ENCODE assay signal across 8 cellular contexts in the genomic region with DNA sequence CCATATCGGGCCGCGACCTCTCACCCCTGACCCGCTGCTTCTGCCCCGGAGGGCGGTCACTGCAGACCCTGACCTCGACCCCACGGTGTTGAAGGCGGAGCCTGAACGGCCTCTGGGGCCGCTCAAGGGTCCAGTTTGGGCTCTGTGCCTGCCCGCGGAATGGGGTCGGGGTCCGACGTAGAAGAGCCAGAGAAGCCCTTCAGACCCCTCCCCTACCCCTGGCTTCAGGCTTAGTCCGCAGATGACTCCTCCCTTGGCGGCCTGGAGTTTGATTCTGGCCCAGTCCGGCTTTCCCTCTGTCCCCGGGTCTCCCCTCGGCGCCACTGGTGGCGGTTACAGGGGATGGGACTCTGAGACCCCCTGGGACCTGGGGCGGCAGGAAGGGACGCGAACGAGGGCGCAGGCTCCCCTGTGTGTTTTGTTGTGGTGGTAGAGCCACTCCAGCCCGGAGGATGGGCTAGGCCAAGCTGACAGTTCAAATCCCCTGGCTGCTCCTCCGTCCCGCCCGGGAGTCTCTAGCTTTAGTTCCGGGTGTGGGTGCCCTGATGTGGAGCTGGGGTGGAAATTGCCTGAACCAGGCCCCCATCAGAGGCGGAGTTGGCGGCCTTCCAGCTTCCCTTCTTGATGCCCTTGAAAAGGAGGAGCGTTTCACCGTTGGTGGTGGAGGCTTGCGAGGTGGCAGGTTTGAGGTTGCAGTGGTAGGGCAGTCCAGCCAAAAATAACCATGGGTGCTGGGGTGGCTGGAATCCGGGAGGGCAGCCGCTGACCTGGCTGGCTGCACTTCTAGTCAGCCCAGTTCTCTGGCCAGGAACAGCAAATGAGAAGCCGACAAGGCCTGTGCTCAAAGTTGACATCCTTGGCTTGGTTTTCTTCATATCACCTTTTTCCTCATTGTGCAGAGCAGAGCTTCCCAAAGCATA. TPM values are rescaled to one million over a fixed set of nuclear protein-coding genes. Genes with fewer than 3 reads are reported as not detected.
DNase-seq lines count a peak whose midpoint lies in the region; ATAC-seq and TF ChIP-seq lines count a peak whose summit lies in the region.

No MANE protein-coding gene starts in this region.

- no peak for TF ChIP-seq CTCF in lower leg skin (IDR thresholded peaks at IDR 0.05)

- H3K9me3 Mint-ChIP-seq in activated CD4-positive, alpha-beta T cell treated with anti-CD3 and anti-CD28 coated beads, Interleukin-2, amount 10 ng/mL, durations not matched to agents 7 days and 5 days: no peaks in the 10 kb centered on the region
- no peaks in the 10 kb centered on the region for H3K9me3 Mint-ChIP-seq in dendritic cell treated with granulocyte-macrophage colony-stimulating factor and Interleukin-4, amounts not matched to agents 40 ng/mL and 50 ng/mL, for 4 days

- peak overlapping the region; percentile 96 for H3K4me3 ChIP-seq in lower leg skin (ENCODE audit: low read depth, poor library complexity, severe bottlenecking)

- H3K4me3 Mint-ChIP-seq in activated CD4-positive, alpha-beta T cell treated with anti-CD3 and anti-CD28 coated beads, Interleukin-2, amount 10 ng/mL, durations not matched to agents 7 days and 5 days: peak overlapping the region; percentile 85
- H3K4me3 Mint-ChIP-seq in dendritic cell treated with granulocyte-macrophage colony-stimulating factor and Interleukin-4, amounts not matched to agents 40 ng/mL and 50 ng/mL, for 4 days: peak overlapping the region; percentile 90

- no peak for TF ChIP-seq POLR2A in lower leg skin (IDR thresholded peaks at IDR 0.05)

- DNase-seq in NCI-H2196 (lab: John Stamatoyannopoulos, UW; ENCODE audit: unreplicated experiment) (peak; percentile 35), NCI-H2196 treated with DMSO at 0.1 percent for 48 hours (lab: John Stamatoyannopoulos, UW; ENCODE audit: unreplicated experiment) (no peak), M059J (ENCODE audit: low read depth) (peak; percentile 82), lower leg skin (ENCODE audit: low spot score in 2 of 2) (peak; percentile 70 to 96)
- peak; percentile 74 for DNase-seq in activated CD4-positive, alpha-beta T cell treated with anti-CD3 and anti-CD28 coated beads, Interleukin-2, amount 10 ng/mL, durations not matched to agents 7 days and 5 days
- peak; percentile 48 to 53 for DNase-seq in stimulated activated CD4-positive, alpha-beta T cell treated with anti-CD3 and anti-CD28 coated beads, Interleukin-4, amount 100 ng/mL, for 48 hours (ENCODE audit: low read depth in 2 of 2)

- peaks cover 26% of the 10 kb centered on the region for H3K36me3 Mint-ChIP-seq in activated CD4-positive, alpha-beta T cell treated with anti-CD3 and anti-CD28 coated beads, Interleukin-2, amount 10 ng/mL, durations not matched to agents 7 days and 5 days (ENCODE audit: low read depth)
- peaks cover 50% of the 10 kb centered on the region for H3K36me3 Mint-ChIP-seq in dendritic cell treated with granulocyte-macrophage colony-stimulating factor and Interleukin-4, amounts not matched to agents 40 ng/mL and 50 ng/mL, for 4 days (ENCODE audit: low read depth)

- intact Hi-C loops in dendritic cell treated with granulocyte-macrophage colony-stimulating factor and Interleukin-4, amounts not matched to agents 40 ng/mL and 50 ng/mL, for 4 days (cut with micrococcal nuclease): no loop called here
- intact Hi-C loops in lower leg skin (cut with DNase I; ENCODE audit: low total_unique reads): no loop called here

- no peak for ATAC-seq in HG02973 (IDR thresholded peaks at IDR 0.05; ENCODE audit: unreplicated experiment)

- H3K27ac Mint-ChIP-seq in activated CD4-positive, alpha-beta T cell treated with anti-CD3 and anti-CD28 coated beads, Interleukin-2, amount 10 ng/mL, durations not matched to agents 7 days and 5 days: peak overlapping the region; percentile 96
- H3K27ac Mint-ChIP-seq in dendritic cell treated with granulocyte-macrophage colony-stimulating factor and Interleukin-4, amounts not matched to agents 40 ng/mL and 50 ng/mL, for 4 days: peak overlapping the region; percentile 93

- CTCF ChIA-PET in activated CD4-positive, alpha-beta T cell treated with anti-CD3 and anti-CD28 coated beads, Interleukin-2, amount 10 ng/mL, durations not matched to agents 7 days and 5 days (lab: Charles Lee): interaction anchor here (0.6 to 15.1 kb wide), 9 partner anchors 12 to 254 kb away, joined by 3 to 144 read pairs (median 5); no protein-coding TSS in a partner anchor

- no peaks in the 10 kb centered on the region for H3K27me3 Mint-ChIP-seq in activated CD4-positive, alpha-beta T cell treated with anti-CD3 and anti-CD28 coated beads, Interleukin-2, amount 10 ng/mL, durations not matched to agents 7 days and 5 days
- H3K27me3 Mint-ChIP-seq in dendritic cell treated with granulocyte-macrophage colony-stimulating factor and Interleukin-4, amounts not matched to agents 40 ng/mL and 50 ng/mL, for 4 days: no peaks in the 10 kb centered on the region

- POLR2A ChIA-PET in activated CD4-positive, alpha-beta T cell treated with anti-CD3 and anti-CD28 coated beads, Interleukin-2, amount 10 ng/mL, durations not matched to agents 7 days and 5 days (lab: Charles Lee): interaction anchor here (1.2 kb wide), 1 partner anchor 172 kb away, joined by 3 read pairs; no protein-coding TSS in a partner anchor

- H3K4me1 Mint-ChIP-seq in activated CD4-positive, alpha-beta T cell treated with anti-CD3 and anti-CD28 coated beads, Interleukin-2, amount 10 ng/mL, durations not matched to agents 7 days and 5 days: peaks cover 58% of the 10 kb centered on the region
- H3K4me1 Mint-ChIP-seq in dendritic cell treated with granulocyte-macrophage colony-stimulating factor and Interleukin-4, amounts not matched to agents 40 ng/mL and 50 ng/mL, for 4 days (ENCODE audit: low read depth): peaks cover 51% of the 10 kb centered on the region

- WGBS in lower leg skin, 2 donors: 0 to 1% methylated on average over 26 to 32 of the region's 41 CpGs

RNA-seq across cellular contexts. Expression of a gene that starts 0.6 kb away (rescaled TPM):
- total RNA-seq in M059J (2014; rRNA removed; shearing (Covaris generic)): 60.7 and 81.1 TPM in 2 replicates
- total RNA-seq in activated CD4-positive, alpha-beta T cell treated with anti-CD3 and anti-CD28 coated beads, Interleukin-2, amount 10 ng/mL, durations not matched to agents 7 days and 5 days: 100 to 1,000 TPM; 126 to 134 TPM
- total RNA-seq in lower leg skin: 100 to 1,000 TPM in 2 of 4 donors, 10 to 100 TPM in 2; 96.7 to 230 (median 117) TPM
